In the genomic region with DNA sequence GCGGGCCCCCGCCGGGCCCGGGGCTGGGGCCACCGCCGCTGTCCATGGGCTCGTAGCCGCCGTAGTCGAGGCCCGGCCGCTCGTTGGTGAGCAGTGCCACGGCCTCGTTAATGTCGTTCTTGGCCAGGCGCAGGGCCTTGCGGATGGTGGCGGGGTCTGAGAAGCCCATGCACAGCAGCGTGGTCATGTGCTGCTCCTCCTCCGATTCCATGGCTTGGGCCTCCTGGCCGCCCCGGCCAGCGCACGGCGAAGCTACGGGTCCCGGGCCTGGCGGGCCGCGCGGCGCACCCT, we compare ENCODE assay signal across 8 cellular contexts. TPM values are rescaled to one million over a fixed set of nuclear protein-coding genes. Genes with fewer than 3 reads are reported as not detected.
DNase-seq lines count a peak whose midpoint lies in the region; ATAC-seq and TF ChIP-seq lines count a peak whose summit lies in the region.

No MANE protein-coding gene starts in this region.

- H3K4me2 ChIP-seq in neural progenitor cell = peak overlapping the region; percentile 99

- H3K4me1 Mint-ChIP-seq in activated CD4-positive, alpha-beta memory T cell treated with anti-CD3 and anti-CD28 coated beads, Interleukin-2, amount 10 ng/mL, durations not matched to agents 7 days and 5 days = peaks cover 65% of the 10 kb centered on the region
- H3K4me1 Mint-ChIP-seq in neural progenitor cell = peaks cover 63% of the 10 kb centered on the region

- no peaks in the 10 kb centered on the region for H3K27me3 Mint-ChIP-seq in activated CD4-positive, alpha-beta memory T cell treated with anti-CD3 and anti-CD28 coated beads, Interleukin-2, amount 10 ng/mL, durations not matched to agents 7 days and 5 days
- peaks cover 3% of the 10 kb centered on the region for H3K27me3 Mint-ChIP-seq in neural progenitor cell (ENCODE audit: insufficient read depth, low read depth)

- H3K36me3 Mint-ChIP-seq in activated CD4-positive, alpha-beta memory T cell treated with anti-CD3 and anti-CD28 coated beads, Interleukin-2, amount 10 ng/mL, durations not matched to agents 7 days and 5 days (ENCODE audit: low read depth) = peaks cover 9% of the 10 kb centered on the region
- H3K36me3 Mint-ChIP-seq in neural progenitor cell = no peaks in the 10 kb centered on the region

- H2AFZ ChIP-seq in neural progenitor cell (replicated peaks) = peak overlapping the region; percentile 71

- H3K9ac ChIP-seq in neural progenitor cell = peak overlapping the region; percentile 67

- no peaks in the 10 kb centered on the region for H3K36me3 ChIP-seq in neural progenitor cell

- peak overlapping the region; percentile 95 for H3K4me3 Mint-ChIP-seq in activated CD4-positive, alpha-beta memory T cell treated with anti-CD3 and anti-CD28 coated beads, Interleukin-2, amount 10 ng/mL, durations not matched to agents 7 days and 5 days
- H3K4me3 Mint-ChIP-seq in neural progenitor cell = peak overlapping the region; percentile 78

- H3K27me3 ChIP-seq in neural progenitor cell = peaks cover 10% of the 10 kb centered on the region

- TF ChIP-seq CTCF in fibroblast of villous mesenchyme (IDR thresholded peaks at IDR 0.05; ENCODE audit: insufficient read depth, low read depth, low read length) = no peak
- no peak for TF ChIP-seq CTCF in neural progenitor cell (IDR thresholded peaks at IDR 0.05)

- H3K27ac Mint-ChIP-seq in activated CD4-positive, alpha-beta memory T cell treated with anti-CD3 and anti-CD28 coated beads, Interleukin-2, amount 10 ng/mL, durations not matched to agents 7 days and 5 days = peak overlapping the region; percentile 48
- H3K27ac Mint-ChIP-seq in neural progenitor cell = no peak overlapping the region

- H3K4me3 ChIP-seq in fibroblast of villous mesenchyme (ENCODE audit: low read depth, low read length) (peak overlapping the region; percentile 85), neural progenitor cell (peak overlapping the region; percentile 79)

- H3K27ac ChIP-seq in neural progenitor cell = peak overlapping the region; percentile 95

- H3K9me3 Mint-ChIP-seq in activated CD4-positive, alpha-beta memory T cell treated with anti-CD3 and anti-CD28 coated beads, Interleukin-2, amount 10 ng/mL, durations not matched to agents 7 days and 5 days = no peaks in the 10 kb centered on the region
- no peaks in the 10 kb centered on the region for H3K9me3 Mint-ChIP-seq in neural progenitor cell

- ATAC-seq in GM21360 (IDR thresholded peaks at IDR 0.05; ENCODE audit: unreplicated experiment) (peak; percentile 15), HG03558 (IDR thresholded peaks at IDR 0.05; ENCODE audit: extremely low read depth, unreplicated experiment) (peak; percentile 8)

- H3K9me3 ChIP-seq in neural progenitor cell (ENCODE audit: low read depth) = no peaks in the 10 kb centered on the region

- POLR2A ChIA-PET in activated CD4-positive, alpha-beta memory T cell treated with anti-CD3 and anti-CD28 coated beads, Interleukin-2, amount 10 ng/mL, durations not matched to agents 7 days and 5 days (lab: Charles Lee) = interaction anchor here (0.9 to 4.0 kb wide), 11 partner anchors 10 to 328 kb away, joined by 3 to 31 read pairs (median 5); a partner anchor contains a TSS

- H3K79me2 ChIP-seq in neural progenitor cell (ENCODE audit: low read depth) = peaks cover 53% of the 10 kb centered on the region

- peaks cover 50% of the 10 kb centered on the region for H3K4me1 ChIP-seq in neural progenitor cell

- CTCF ChIA-PET in activated CD4-positive, alpha-beta memory T cell treated with anti-CD3 and anti-CD28 coated beads, Interleukin-2, amount 10 ng/mL, durations not matched to agents 7 days and 5 days (lab: Charles Lee) = no interaction called here

- peaks cover 40% of the 10 kb centered on the region for H3F3A ChIP-seq in neural progenitor cell (ENCODE audit: low read depth)

- peak; percentile 55 for DNase-seq in EH (ENCODE audit: low read depth)
- DNase-seq in activated CD4-positive, alpha-beta memory T cell treated with anti-CD3 and anti-CD28 coated beads, Interleukin-2, amount 10 ng/mL, durations not matched to agents 7 days and 5 days = no peak
- peak; percentile 57 for DNase-seq in fibroblast of villous mesenchyme (ENCODE audit: low read depth)
- peak; percentile 81 for DNase-seq in neural progenitor cell (ENCODE audit: low spot score)
- no peak for DNase-seq in OCI-M2 (lab: John Stamatoyannopoulos, UW; ENCODE audit: unreplicated experiment)
- no peak for DNase-seq in UCSD-AML1 (lab: John Stamatoyannopoulos, UW; ENCODE audit: unreplicated experiment)

- peaks cover 46% of the 10 kb centered on the region for H4K20me1 ChIP-seq in neural progenitor cell (ENCODE audit: low read depth)

RNA-seq across cellular contexts. Expression of a gene that starts 0.3 kb away (rescaled TPM):
- 10 to 100 TPM; 34.9 to 35.6 TPM for total RNA-seq in activated CD4-positive, alpha-beta memory T cell treated with anti-CD3 and anti-CD28 coated beads, Interleukin-2, amount 10 ng/mL, durations not matched to agents 7 days and 5 days
- total RNA-seq in fibroblast of villous mesenchyme = 40.6 and 44.0 TPM in 2 replicates
- 35.2 and 50.5 TPM in 2 replicates for total RNA-seq in neural progenitor cell (ENCODE audit: low replicate concordance)

Comparison
In these comparisons a context has a peak if more than half of its experiments do, and no peak if none do; other contexts are left out.
1. DNase-seq: peak in EH (single experiment), fibroblast of villous mesenchyme (single experiment) and neural progenitor cell (single experiment); none in activated CD4-positive, alpha-beta memory T cell treated with anti-CD3 and anti-CD28 coated beads, Interleukin-2, amount 10 ng/mL, durations not matched to agents 7 days and 5 days (single experiment), OCI-M2 (single experiment) and UCSD-AML1 (single experiment).